In genomic region chr2:158994920-158995676, GRCh38 we compare ENCODE assay signal across 13 cellular contexts. TPM values are rescaled to one million over a fixed set of nuclear protein-coding genes. Genes with fewer than 3 reads are reported as not detected.
DNase-seq lines count a peak whose midpoint lies in the region; ATAC-seq, FAIRE-seq and TF ChIP-seq lines count a peak whose summit lies in the region.
"Had no signal": no experiment of that assay in that cellular context is flagged by ENCODE, and none has a peak within 500 bp of the region (broad histone marks: within the 10 kb centered on the region; RNA-seq: fewer than 3 reads in every experiment).

No MANE protein-coding gene starts in this region.

- no peaks in the 10 kb centered on the region for H3K9me3 Mint-ChIP-seq in activated naive CD8-positive, alpha-beta T cell treated with anti-CD3 and anti-CD28 coated beads, Interleukin-2, amount 50 U/mL, for 24 hours
- H3K9me3 Mint-ChIP-seq in naive thymus-derived CD4-positive, alpha-beta T cell: no peaks in the 10 kb centered on the region

- H4K91ac ChIP-seq in mesenchymal stem cell (ENCODE audit: low read length): no peak overlapping the region

- no peak overlapping the region for H3K27ac ChIP-seq in mesenchymal stem cell (ENCODE audit: low read length, poor library complexity, severe bottlenecking)
- H3K27ac ChIP-seq in naive thymus-derived CD4-positive, alpha-beta T cell (ENCODE audit: low read depth, low read length): no peak overlapping the region

- H3K36me3 Mint-ChIP-seq in activated naive CD8-positive, alpha-beta T cell treated with anti-CD3 and anti-CD28 coated beads, Interleukin-2, amount 50 U/mL, for 24 hours (ENCODE audit: low read depth): no peaks in the 10 kb centered on the region
- H3K36me3 Mint-ChIP-seq in naive thymus-derived CD4-positive, alpha-beta T cell: no peaks in the 10 kb centered on the region

- H3K18ac ChIP-seq in mesenchymal stem cell (ENCODE audit: low read depth in 1 of 2, low read length in 2 of 2): peak overlapping the region in 1 of 2 experiments; percentile 2

- H3K27me3 Mint-ChIP-seq in activated naive CD8-positive, alpha-beta T cell treated with anti-CD3 and anti-CD28 coated beads, Interleukin-2, amount 50 U/mL, for 24 hours: peaks cover 3% of the 10 kb centered on the region
- H3K27me3 Mint-ChIP-seq in naive thymus-derived CD4-positive, alpha-beta T cell: peaks cover 0 to 19% (median 0%) of the 10 kb centered on the region in 5 donors

- peaks cover 0 to 2% of the 10 kb centered on the region in 2 experiments for H3K36me3 ChIP-seq in mesenchymal stem cell (ENCODE audit: control insufficient read depth in 1 of 2, insufficient read depth in 2 of 2, low read depth in 1 of 2, low read length in 2 of 2)
- no peaks in the 10 kb centered on the region for H3K36me3 ChIP-seq in naive thymus-derived CD4-positive, alpha-beta T cell (ENCODE audit: control insufficient read depth in 2 of 3, insufficient read depth in 3 of 3, low read length in 3 of 3)
- H3K36me3 ChIP-seq: tibial nerve had no signal

- H3K4ac ChIP-seq in mesenchymal stem cell (ENCODE audit: low read depth in 1 of 2, low read length in 2 of 2): no peak overlapping the region

- no peak overlapping the region for H2AFZ ChIP-seq in mesenchymal stem cell (ENCODE audit: low read depth, low read length)

- H2BK5ac ChIP-seq in mesenchymal stem cell (ENCODE audit: low read depth, low read length, poor library complexity, severe bottlenecking): no peak overlapping the region

- H2BK15ac ChIP-seq in mesenchymal stem cell (ENCODE audit: low read depth, poor library complexity, severe bottlenecking): no peak overlapping the region

- no peak overlapping the region for H3K14ac ChIP-seq in mesenchymal stem cell (ENCODE audit: low read length in 2 of 2)

- peaks cover 18% of the 10 kb centered on the region for H3K4me1 ChIP-seq in mesenchymal stem cell (ENCODE audit: control insufficient read depth, insufficient read depth, low read depth, low read length)
- H3K4me1 ChIP-seq in naive thymus-derived CD4-positive, alpha-beta T cell (ENCODE audit: control insufficient read depth in 2 of 2, insufficient read depth in 2 of 2, low read length in 2 of 2): no peaks in the 10 kb centered on the region

- no peak overlapping the region for H3K4me2 ChIP-seq in mesenchymal stem cell (ENCODE audit: low read length, poor library complexity, severe bottlenecking)

- H2BK12ac ChIP-seq in mesenchymal stem cell (ENCODE audit: low read length in 2 of 2): no peak overlapping the region

- H3K27ac Mint-ChIP-seq in activated naive CD8-positive, alpha-beta T cell treated with anti-CD3 and anti-CD28 coated beads, Interleukin-2, amount 50 U/mL, for 24 hours: no peak overlapping the region
- H3K27ac Mint-ChIP-seq in naive thymus-derived CD4-positive, alpha-beta T cell: no peak overlapping the region

- intact Hi-C loops in naive thymus-derived CD4-positive, alpha-beta T cell (cut with micrococcal nuclease): no loop called here

- no peak overlapping the region for H2BK120ac ChIP-seq in mesenchymal stem cell (ENCODE audit: low read depth, low read length)

- CTCF ChIA-PET in naive thymus-derived CD4-positive, alpha-beta T cell (lab: Charles Lee): interaction anchor here (0.5 kb wide), 1 partner anchor 11 kb away, joined by 6 read pairs; no protein-coding TSS in a partner anchor

- H3K79me1 ChIP-seq in mesenchymal stem cell (replicated peaks; ENCODE audit: low read length, poor library complexity, severe bottlenecking): peaks cover 25% of the 10 kb centered on the region

- WGBS in mesenchymal stem cell: 29% methylated on average over 5 of the region's 5 CpGs

- no peak overlapping the region for H3K9ac ChIP-seq in mesenchymal stem cell (ENCODE audit: low read length)

- H3K9me3 ChIP-seq in mesenchymal stem cell (ENCODE audit: control insufficient read depth, low read length): no peaks in the 10 kb centered on the region
- no peaks in the 10 kb centered on the region for H3K9me3 ChIP-seq in naive thymus-derived CD4-positive, alpha-beta T cell (ENCODE audit: control insufficient read depth in 2 of 3, low read length in 3 of 3)
- H3K9me3 ChIP-seq: tibial nerve had no signal

- POLR2A ChIA-PET in naive thymus-derived CD4-positive, alpha-beta T cell (lab: Charles Lee): no interaction called here

- no peak overlapping the region for H4K8ac ChIP-seq in mesenchymal stem cell (ENCODE audit: low read length)

- peaks cover 2% of the 10 kb centered on the region for H3K4me1 Mint-ChIP-seq in activated naive CD8-positive, alpha-beta T cell treated with anti-CD3 and anti-CD28 coated beads, Interleukin-2, amount 50 U/mL, for 24 hours
- H3K4me1 Mint-ChIP-seq in naive thymus-derived CD4-positive, alpha-beta T cell: peaks cover 0 to 5% (median 0%) of the 10 kb centered on the region in 7 donors

- no peak overlapping the region for H3K4me3 ChIP-seq in mesenchymal stem cell (ENCODE audit: insufficient read depth in 1 of 2, low read depth in 1 of 2, low read length in 2 of 2)
- H3K4me3 ChIP-seq in naive thymus-derived CD4-positive, alpha-beta T cell (ENCODE audit: low read length): no peak overlapping the region
- H3K4me3 ChIP-seq: tibial nerve had no signal

- peak; percentile 61 for ATAC-seq in HG03354 (IDR thresholded peaks at IDR 0.05; ENCODE audit: poor library complexity, severe bottlenecking, unreplicated experiment)
- ATAC-seq in activated naive CD8-positive, alpha-beta T cell treated with anti-CD3 and anti-CD28 coated beads, Interleukin-2, amount 50 U/mL, for 24 hours: no peak
- no peak for ATAC-seq in naive thymus-derived CD4-positive, alpha-beta T cell
- ATAC-seq: HCT116 had no signal

- DNase-seq in GM12892 (ENCODE audit: insufficient read length): no peak
- DNase-seq in SK-N-DZ (ENCODE audit: low spot score): peak; percentile 70
- peak; percentile 80 for DNase-seq in mesenchymal stem cell
- DNase-seq in NCI-H1694 (lab: John Stamatoyannopoulos, UW): no peak
- DNase-seq in activated naive CD8-positive, alpha-beta T cell treated with anti-CD3 and anti-CD28 coated beads, Interleukin-2, amount 50 U/mL, for 24 hours: no peak
- DNase-seq in naive thymus-derived CD4-positive, alpha-beta T cell: no peak
- no peak for DNase-seq in stimulated activated CD4-positive, alpha-beta T cell treated with anti-CD3 and anti-CD28 coated beads, Interleukin-2, amount 100 ng/mL, for 48 hours
- DNase-seq: activated effector memory CD4-positive, alpha-beta T cell treated with anti-CD3 and anti-CD28 coated beads, Interleukin-2, amount 50 U/mL, for 16 hours; midbrain had no signal

- no peak for TF ChIP-seq POLR2A in GM12892 (IDR thresholded peaks at IDR 0.05; ENCODE audit: low read depth, low read length)

- H3K4me3 Mint-ChIP-seq in activated naive CD8-positive, alpha-beta T cell treated with anti-CD3 and anti-CD28 coated beads, Interleukin-2, amount 50 U/mL, for 24 hours: no peak overlapping the region
- H3K4me3 Mint-ChIP-seq in naive thymus-derived CD4-positive, alpha-beta T cell: no peak overlapping the region

- H3K27me3 ChIP-seq in mesenchymal stem cell (ENCODE audit: control insufficient read depth in 1 of 2, insufficient read depth in 1 of 2, low read length in 2 of 2): no peaks in the 10 kb centered on the region
- H3K27me3 ChIP-seq in naive thymus-derived CD4-positive, alpha-beta T cell (ENCODE audit: control insufficient read depth in 2 of 2, insufficient read depth in 2 of 2, low read length in 2 of 2): no peaks in the 10 kb centered on the region
- H3K27me3 ChIP-seq: tibial nerve had no signal

- H3K23ac ChIP-seq in mesenchymal stem cell (ENCODE audit: low read length in 2 of 2): no peak overlapping the region

- FAIRE-seq in GM12892 (lab: Jason Lieb, UNC): peak; percentile 78
- FAIRE-seq: endometrium had no signal

- H2AK5ac ChIP-seq in mesenchymal stem cell (ENCODE audit: low read length, severe bottlenecking): no peak overlapping the region

RNA-seq across cellular contexts. Expression of gene TANC1, which starts 26.7 kb away (rescaled TPM):
- polyA plus RNA-seq in GM12892 (2012; ENCODE audit: missing spikeins): 7.3 TPM
- 4.4 and 5.5 TPM in 2 replicates for polyA plus RNA-seq in SK-N-DZ (2014; cell fraction: cytosol; rRNA removed)
- 13.6 and 26.7 TPM in 2 replicates for polyA plus RNA-seq in SK-N-DZ (2014; cell fraction: nucleus; rRNA removed)
- polyA plus RNA-seq in mesenchymal stem cell (2013, experiment 1 of 2): 28.5 TPM
- 26.8 TPM for polyA plus RNA-seq in mesenchymal stem cell (2013, experiment 2 of 2)
- total RNA-seq in naive thymus-derived CD4-positive, alpha-beta T cell: under 1 TPM; 0.13 to 0.39 (median 0.21) TPM
- under 1 TPM in 1 of 2 donors, not detected in 1; 0.22 TPM for polyA plus RNA-seq in naive thymus-derived CD4-positive, alpha-beta T cell

Comparison
In these comparisons a context has a peak if more than half of its experiments do, and no peak if none do; other contexts are left out.
1. DNase-seq: peak in SK-N-DZ (single experiment) and mesenchymal stem cell (single experiment); none in GM12892 (single experiment), NCI-H1694 (single experiment), activated naive CD8-positive, alpha-beta T cell treated with anti-CD3 and anti-CD28 coated beads, Interleukin-2, amount 50 U/mL, for 24 hours (single experiment), naive thymus-derived CD4-positive, alpha-beta T cell (0 of 9) and stimulated activated CD4-positive, alpha-beta T cell treated with anti-CD3 and anti-CD28 coated beads, Interleukin-2, amount 100 ng/mL, for 48 hours (0 of 2).